In the genomic region with DNA sequence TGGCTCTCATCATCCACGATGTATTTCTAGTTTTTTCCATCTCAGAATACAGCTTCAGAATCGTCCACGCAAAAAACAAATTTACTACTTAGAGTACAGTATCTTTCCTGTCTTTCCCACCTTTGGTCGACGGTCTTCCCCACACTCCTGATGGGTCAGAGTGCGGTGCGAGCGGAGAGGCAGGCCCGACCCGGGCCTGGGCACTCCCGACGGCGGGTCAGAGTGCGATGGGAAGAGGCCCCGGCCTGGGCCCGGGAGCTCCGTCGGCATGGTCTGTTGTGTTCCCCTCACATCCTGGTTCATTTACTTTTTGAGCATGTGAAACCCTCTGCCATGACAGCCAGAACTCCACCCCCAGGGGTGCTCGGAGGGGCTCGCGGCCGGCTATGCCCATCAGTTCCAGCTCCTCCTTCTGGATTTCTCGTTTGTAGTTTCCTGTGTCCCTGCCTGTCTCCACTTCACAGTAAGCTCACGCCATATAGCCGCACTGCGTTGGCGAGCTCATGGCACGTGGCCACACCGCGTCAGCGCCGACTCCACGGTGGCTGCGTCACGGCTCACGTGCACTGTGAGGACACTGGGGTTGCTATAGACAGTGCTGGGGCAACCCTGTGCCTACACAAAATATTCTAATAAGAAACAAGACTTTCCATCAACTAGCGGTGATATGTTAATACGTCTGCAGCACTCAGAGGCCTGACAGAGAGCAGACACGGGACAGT, we compare ENCODE assay signal across 1 cellular context.
TF ChIP-seq lines count a peak whose summit lies in the region.

No MANE protein-coding gene starts in this region.

TF ChIP-seq in H1, 55 proteins besides CTCF, POLR2A, EP300 and RAD21:
- TF ChIP-seq TAF7 (optimal IDR thresholded peaks at IDR 0.05; ENCODE audit: borderline replicate concordance, low read depth, low read length), result no peak
- no peak for TF ChIP-seq MAFK (IDR thresholded peaks at IDR 0.05; ENCODE audit: low read depth, low read length)
- TF ChIP-seq, protein P1, sequence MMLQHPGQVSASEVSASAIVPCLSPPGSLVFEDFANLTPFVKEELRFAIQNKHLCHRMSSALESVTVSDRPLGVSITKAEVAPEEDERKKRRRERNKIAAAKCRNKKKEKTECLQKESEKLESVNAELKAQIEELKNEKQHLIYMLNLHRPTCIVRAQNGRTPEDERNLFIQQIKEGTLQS (IDR thresholded peaks at IDR 0.05; ENCODE audit: insufficient read depth, low read depth, low read length), result no peak
- TF ChIP-seq BCL11A (IDR thresholded peaks at IDR 0.05; ENCODE audit: low read depth in 2 of 2, low read length in 2 of 2), result no peak
- TF ChIP-seq, protein P2, sequence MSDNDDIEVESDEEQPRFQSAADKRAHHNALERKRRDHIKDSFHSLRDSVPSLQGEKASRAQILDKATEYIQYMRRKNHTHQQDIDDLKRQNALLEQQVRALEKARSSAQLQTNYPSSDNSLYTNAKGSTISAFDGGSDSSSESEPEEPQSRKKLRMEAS (IDR thresholded peaks at IDR 0.05), result no peak
- no peak for TF ChIP-seq POU5F1 (IDR thresholded peaks at IDR 0.05; ENCODE audit: low read depth, low read length)
- TF ChIP-seq CBX8 (IDR thresholded peaks at IDR 0.05; ENCODE audit: borderline replicate concordance, low read depth, low read length), result no peak
- TF ChIP-seq, protein P3, sequence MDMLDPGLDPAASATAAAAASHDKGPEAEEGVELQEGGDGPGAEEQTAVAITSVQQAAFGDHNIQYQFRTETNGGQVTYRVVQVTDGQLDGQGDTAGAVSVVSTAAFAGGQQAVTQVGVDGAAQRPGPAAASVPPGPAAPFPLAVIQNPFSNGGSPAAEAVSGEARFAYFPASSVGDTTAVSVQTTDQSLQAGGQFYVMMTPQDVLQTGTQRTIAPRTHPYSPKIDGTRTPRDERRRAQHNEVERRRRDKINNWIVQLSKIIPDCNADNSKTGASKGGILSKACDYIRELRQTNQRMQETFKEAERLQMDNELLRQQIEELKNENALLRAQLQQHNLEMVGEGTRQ (IDR thresholded peaks at IDR 0.05; ENCODE audit: low read length), result no peak
- TF ChIP-seq CTBP2 (IDR thresholded peaks at IDR 0.05; ENCODE audit: borderline replicate concordance, insufficient read depth, insufficient read length, low read length), result no peak
- TF ChIP-seq PHF8 (conservative IDR thresholded peaks at IDR 0.05; ENCODE audit: low read depth, low read length), result no peak
- no peak for TF ChIP-seq TAF1 (IDR thresholded peaks at IDR 0.05; ENCODE audit: low read depth, low read length)
- no peak for TF ChIP-seq GABPA (IDR thresholded peaks at IDR 0.05; ENCODE audit: borderline replicate concordance, insufficient read depth, low read length)
